Comparison of ENCODE assay signal across 33 cellular contexts in the genomic region with DNA sequence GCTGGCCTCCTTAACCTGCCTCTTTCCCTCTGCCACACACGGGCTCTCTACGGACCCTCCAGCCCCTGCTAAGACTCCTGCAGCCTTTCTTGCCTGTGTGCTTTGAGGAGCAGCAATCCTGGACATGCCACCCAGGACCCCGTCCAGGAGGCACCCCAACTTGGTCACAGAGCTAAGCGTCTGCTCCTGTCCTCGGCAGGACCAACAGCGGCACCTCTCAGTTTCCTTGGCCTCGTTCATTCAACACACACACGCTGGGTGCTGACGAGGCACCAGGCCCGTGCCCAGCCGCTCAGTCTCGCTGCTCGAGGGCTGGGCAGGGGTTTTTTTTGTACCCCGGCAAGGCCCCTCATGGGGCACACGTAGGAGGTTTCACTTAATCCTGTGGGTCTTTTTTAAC. TPM values are rescaled to one million over a fixed set of nuclear protein-coding genes. Genes with fewer than 3 reads are reported as not detected.
DNase-seq lines count a peak whose midpoint lies in the region; ATAC-seq, FAIRE-seq and TF ChIP-seq lines count a peak whose summit lies in the region.
"Had no signal": no experiment of that assay in that cellular context is flagged by ENCODE, and none has a peak within 500 bp of the region (broad histone marks: within the 10 kb centered on the region; RNA-seq: fewer than 3 reads in every experiment).

No MANE protein-coding gene starts in this region.

- H3K9ac ChIP-seq in HepG2 (ENCODE audit: insufficient read depth, low read depth, low read length) (no peak overlapping the region), endodermal cell (ENCODE audit: extremely low read depth, low read length, poor library complexity, severe bottlenecking) (no peak overlapping the region)
- H3K9ac ChIP-seq: GM23248, KMS-11 had no signal

- peaks cover 5% of the 10 kb centered on the region for H3K27me3 Mint-ChIP-seq in endodermal cell (ENCODE audit: insufficient read depth)
- peaks cover 37% of the 10 kb centered on the region for H3K27me3 Mint-ChIP-seq in neural crest cell (ENCODE audit: low read depth)
- H3K27me3 Mint-ChIP-seq: activated naive CD4-positive, alpha-beta T cell treated with anti-CD3 and anti-CD28 coated beads, Interleukin-2, amount 50 U/mL, for 24 hours; CD4-positive, alpha-beta T cell had no signal

- H3K4me1 ChIP-seq in right lobe of liver (peaks cover 0 to 37% (median 18%) of the 10 kb centered on the region in 4 donors), HepG2 (ENCODE audit: insufficient read depth, low read length) (peaks cover 21% of the 10 kb centered on the region), endodermal cell (ENCODE audit: control insufficient read depth, insufficient read depth, low read length) (no peaks in the 10 kb centered on the region)

- peaks cover 29% of the 10 kb centered on the region for H3K79me2 ChIP-seq in HepG2 (ENCODE audit: insufficient read depth, low read length)

- no peak overlapping the region for H2AFZ ChIP-seq in HepG2 (ENCODE audit: low read length)
- H2AFZ ChIP-seq: GM23248 had no signal

- TF ChIP-seq CTCF in right lobe of liver (IDR thresholded peaks at IDR 0.05) (no peak), HepG2 (CRISPR knock-in tag; IDR thresholded peaks at IDR 0.05) (no peak), endodermal cell (conservative IDR thresholded peaks at IDR 0.05) (no peak), neural crest cell (conservative IDR thresholded peaks at IDR 0.05) (no peak)

- intact Hi-C loops in right lobe of liver (cut with DNase I) (no loop called here), HepG2 (cut with micrococcal nuclease; ENCODE audit: unreplicated experiment) (no loop called here), head of caudate nucleus (cut with DNase I) (no loop called here)

- ATAC-seq in right lobe of liver = no peak
- no peak for ATAC-seq in HepG2
- no peak for ATAC-seq in HG02763 (IDR thresholded peaks at IDR 0.05; ENCODE audit: unreplicated experiment)
- no peak for ATAC-seq in HG03565 (IDR thresholded peaks at IDR 0.05; ENCODE audit: unreplicated experiment)
- ATAC-seq: left lung; Panc1; stimulated activated naive CD8-positive, alpha-beta T cell treated with anti-CD3 and anti-CD28 coated beads, Interleukin-15, Interleukin-2, amounts not matched to agents 100 U/mL and 50 U/mL, for 24 hours had no signal

- H3K9me3 ChIP-seq in right lobe of liver = no peaks in the 10 kb centered on the region
- no peaks in the 10 kb centered on the region for H3K9me3 ChIP-seq in HepG2 (ENCODE audit: low read length)
- H3K9me3 ChIP-seq in endodermal cell (ENCODE audit: control insufficient read depth, low read length) = no peaks in the 10 kb centered on the region
- H3K9me3 ChIP-seq: left lung, ovary, SJCRH30, testis had no signal

- H4K20me1 ChIP-seq in HepG2 (ENCODE audit: insufficient read depth, low read length) = peaks cover 10% of the 10 kb centered on the region

- H3K27me3 ChIP-seq in right lobe of liver (no peaks in the 10 kb centered on the region), HepG2 (ENCODE audit: control insufficient read depth in 1 of 2, insufficient read depth in 2 of 2, low read length in 2 of 2) (no peaks in the 10 kb centered on the region), endodermal cell (ENCODE audit: control insufficient read depth, insufficient read depth, low read length, poor library complexity, severe bottlenecking) (peaks cover 7% of the 10 kb centered on the region)
- H3K27me3 ChIP-seq: ovary, SJCRH30, testis had no signal

- H3K4me1 Mint-ChIP-seq in endodermal cell (peaks cover 31% of the 10 kb centered on the region), neural crest cell (peaks cover 11% of the 10 kb centered on the region)

- 85% methylated on average over 5 of the region's 15 CpGs for WGBS in right lobe of liver (ENCODE audit: insufficient coverage, low coverage, low lambda C conversion rate, missing lambda C conversion rate)
- WGBS in HepG2 (ENCODE audit: low lambda C conversion rate) = 97% methylated on average over 15 of the region's 15 CpGs
- 92 to 93% methylated on average over 15 of the region's 15 CpGs for WGBS in endodermal cell (ENCODE audit: insufficient coverage in 1 of 2, insufficient read length in 1 of 2), 2 experiments

- no TSS peak for BruUV-seq in HepG2 (replicated peaks; lab: Mats Ljungman, UMichigan)

- no peak overlapping the region for H3K4me2 ChIP-seq in HepG2 (ENCODE audit: low read depth, low read length)
- H3K4me2 ChIP-seq: KMS-11 had no signal

- TF ChIP-seq POLR2A in right lobe of liver (IDR thresholded peaks at IDR 0.05) (no peak), HepG2 (IDR thresholded peaks at IDR 0.05; ENCODE audit: insufficient read depth in 1 of 2, low read depth in 2 of 2, low read length in 2 of 2) (no peak)

- peak in 2 of 3 donors; percentile 15 to 43 for DNase-seq in right lobe of liver
- DNase-seq in HepG2 (ENCODE audit: low spot score) = no peak
- peak; percentile 40 for DNase-seq in endodermal cell
- no peak for DNase-seq in neural crest cell (ENCODE audit: low read depth, low spot score)
- no peak for DNase-seq in head of caudate nucleus
- DNase-seq in AML-193 (lab: John Stamatoyannopoulos, UW) = no peak
- DNase-seq: 8988T; activated CD4-positive, alpha-beta T cell treated with anti-CD3 and anti-CD28 coated beads for 4 hours; amniotic stem cell; CD4-positive, alpha-beta T cell; DND-41; GM23248; MM.1S; naive B cell; NCI-H1417 treated with DMSO at 0.1 percent for 48 hours; NCI-H69; SJCRH30; small intestine; stimulated activated naive CD8-positive, alpha-beta T cell treated with anti-CD3 and anti-CD28 coated beads, Interleukin-15, Interleukin-2, amounts not matched to agents 100 U/mL and 50 U/mL, for 24 hours; T-helper 9 cell; testis had no signal

- H3K4me3 ChIP-seq in right lobe of liver (peak overlapping the region in 1 of 3 donors; percentile 47), HepG2 (replicated peaks in 1 of 3; ENCODE audit: insufficient read depth in 1 of 3, low read depth in 2 of 3, low read length in 3 of 3) (no peak overlapping the region), endodermal cell (ENCODE audit: low read length) (no peak overlapping the region)
- H3K4me3 ChIP-seq: GM23248, left lung, ovary, SJCRH30, testis had no signal

- TF ChIP-seq RAD21 in HepG2 (CRISPR knock-in tag; IDR thresholded peaks at IDR 0.05) = no peak

- TF ChIP-seq EP300 in HepG2 (IDR thresholded peaks at IDR 0.05; ENCODE audit: low read depth in 2 of 2, low read length in 2 of 2) (no peak), HepG2 (CRISPR knock-in tag; IDR thresholded peaks at IDR 0.05; ENCODE audit: borderline replicate concordance) (no peak)

- no peak overlapping the region for H3K27ac Mint-ChIP-seq in endodermal cell
- peak overlapping the region; percentile 43 for H3K27ac Mint-ChIP-seq in neural crest cell (ENCODE audit: unreplicated experiment)
- H3K27ac Mint-ChIP-seq: activated T-helper 2 cell treated with anti-CD3 and anti-CD28 coated beads, Interferon-gamma antibody, Interleukin-2, Interleukin-4, amounts not matched to agents 10 μg/mL and 5 μg/mL and 100 μg/mL, durations not matched to agents 14 hours and 24 hours and 36 hours; CD4-positive, alpha-beta T cell; naive B cell had no signal

- in situ Hi-C loops in HepG2 (cut with HindIII; ENCODE audit: extremely low pct_ligation_motif_present, low pct_unique_long_range_greater_than_20kb) = no loop called here

- CTCF ChIA-PET in HepG2 (lab: Yijun Ruan, JAX; ENCODE audit: low intra/inter-chr PET ratio, low total read pairs) = no interaction called here

- H3K36me3 Mint-ChIP-seq in endodermal cell (ENCODE audit: low read depth) = no peaks in the 10 kb centered on the region
- H3K36me3 Mint-ChIP-seq in neural crest cell (ENCODE audit: low read depth) = no peaks in the 10 kb centered on the region
- H3K36me3 Mint-ChIP-seq: activated naive CD4-positive, alpha-beta T cell treated with anti-CD3 and anti-CD28 coated beads, Interleukin-2, amount 50 U/mL, for 24 hours; naive B cell had no signal

- H3K4me3 Mint-ChIP-seq in endodermal cell (no peak overlapping the region), neural crest cell (no peak overlapping the region)
- H3K4me3 Mint-ChIP-seq: activated naive CD4-positive, alpha-beta T cell treated with anti-CD3 and anti-CD28 coated beads, Interleukin-2, amount 50 U/mL, for 24 hours; CD4-positive, alpha-beta T cell had no signal

- H3K36me3 ChIP-seq in right lobe of liver = no peaks in the 10 kb centered on the region
- H3K36me3 ChIP-seq in HepG2 (replicated peaks in 1 of 2; ENCODE audit: control insufficient read depth in 1 of 2, insufficient read depth in 2 of 2, low read length in 2 of 2) = peaks cover 2 to 6% of the 10 kb centered on the region in 2 experiments; a peak in 2 of 5 replicates
- no peaks in the 10 kb centered on the region for H3K36me3 ChIP-seq in endodermal cell (ENCODE audit: control insufficient read depth, insufficient read depth, low read length)
- H3K36me3 ChIP-seq: ovary, SJCRH30 had no signal

- H3K9me3 Mint-ChIP-seq in endodermal cell = no peaks in the 10 kb centered on the region
- no peaks in the 10 kb centered on the region for H3K9me3 Mint-ChIP-seq in neural crest cell
- H3K9me3 Mint-ChIP-seq: activated naive CD4-positive, alpha-beta T cell treated with anti-CD3 and anti-CD28 coated beads, Interleukin-2, amount 50 U/mL, for 24 hours; activated T-helper 2 cell treated with anti-CD3 and anti-CD28 coated beads, Interferon-gamma antibody, Interleukin-2, Interleukin-4, amounts not matched to agents 10 μg/mL and 5 μg/mL and 100 μg/mL, durations not matched to agents 14 hours and 24 hours and 36 hours; CD4-positive, alpha-beta T cell had no signal

- no peak for FAIRE-seq in HepG2 (lab: Jason Lieb, UNC)
- FAIRE-seq: bronchial epithelial cell, D721Med, small intestine had no signal

- no peak overlapping the region for H3K27ac ChIP-seq in right lobe of liver
- H3K27ac ChIP-seq in HepG2 (ENCODE audit: extremely low read length, insufficient read depth, low read length) = no peak overlapping the region
- no peak overlapping the region for H3K27ac ChIP-seq in endodermal cell (ENCODE audit: low read depth, low read length)
- H3K27ac ChIP-seq: epithelial cell of prostate, GM23248, KMS-11, left lung, SJCRH30, testis, VCaP had no signal

- POLR2A ChIA-PET in HepG2 (lab: Yijun Ruan, JAX) = interaction anchor here (2.9 kb wide), 1 partner anchor 15 kb away, joined by 59 read pairs; the partner anchor contains the start of gene RPH3AL

RNA-seq across cellular contexts. Expression of gene RPH3AL, which starts 15.2 kb away (rescaled TPM):
- total RNA-seq in right lobe of liver = 10 to 100 TPM; 17.6 to 74.0 (median 25.7) TPM
- 6.7 and 7.8 TPM in 2 replicates for total RNA-seq in HepG2 (2016; rRNA removed; fragmentation: Illumina TruSeq; extraction: Trizol)
- total RNA-seq in HepG2 (2016; cell fraction: cytosol; rRNA removed; fragmentation: Illumina TruSeq; extraction: Trizol; ENCODE audit: low read depth) = 10.8 and 13.9 TPM in 2 replicates
- 8.0 and 8.6 TPM in 2 replicates for total RNA-seq in HepG2 (2016; cell fraction: insoluble cytoplasmic fraction; rRNA removed; fragmentation: Illumina TruSeq; extraction: Trizol)
- total RNA-seq in HepG2 (2016; cell fraction: membrane; rRNA removed; fragmentation: Illumina TruSeq; extraction: Trizol) = 12.1 and 13.4 TPM in 2 replicates
- total RNA-seq in HepG2 (2016; cell fraction: nucleus; rRNA removed; fragmentation: Illumina TruSeq; extraction: Trizol) = 6.4 and 8.4 TPM in 2 replicates
- 16.4 and 20.7 TPM in 2 replicates for polyA plus RNA-seq in HepG2 (2011; rRNA removed)
- polyA plus RNA-seq in HepG2 (2011; cell fraction: cytosol; rRNA removed) = 14.3 and 17.0 TPM in 2 replicates
- polyA plus RNA-seq in HepG2 (2011; cell fraction: nucleus; rRNA removed) = 21.3 and 26.7 TPM in 2 replicates
- polyA plus RNA-seq in HepG2 (2012) = 11.7 and 14.0 TPM in 2 replicates
- polyA plus RNA-seq in HepG2 (2016; cell fraction: cytosol; fragmentation: Illumina TruSeq; extraction: Trizol; ENCODE audit: low read depth) = 4.1 and 4.3 TPM in 2 replicates
- 6.7 and 7.3 TPM in 2 replicates for polyA plus RNA-seq in HepG2 (2016; cell fraction: insoluble cytoplasmic fraction; fragmentation: Illumina TruSeq; extraction: Trizol; ENCODE audit: low read depth)
- 9.3 and 12.3 TPM in 2 replicates for polyA plus RNA-seq in HepG2 (2016; cell fraction: membrane; fragmentation: Illumina TruSeq; extraction: Trizol; ENCODE audit: low read depth)
- polyA plus RNA-seq in HepG2 (2016; cell fraction: nucleus; fragmentation: Illumina TruSeq; extraction: Trizol; ENCODE audit: insufficient read depth, low read depth) = 8.0 and 9.6 TPM in 2 replicates
- 4.7 and 30.0 TPM in 2 replicates for polyA minus RNA-seq in HepG2 (2011; rRNA and poly(A)+ RNA removed; ENCODE audit: low replicate concordance)
- polyA minus RNA-seq in HepG2 (2011; cell fraction: cytosol; rRNA and poly(A)+ RNA removed) = 12.5 TPM in 2 replicates
- 29.4 and 31.1 TPM in 2 replicates for polyA minus RNA-seq in HepG2 (2011; cell fraction: nucleus; rRNA and poly(A)+ RNA removed)
- total RNA-seq in endodermal cell = 10 to 100 TPM; 14.7 to 16.9 TPM
- polyA plus RNA-seq in endodermal cell (2013, experiment 1 of 2) = 4.1 TPM
- polyA plus RNA-seq in endodermal cell (2013, experiment 2 of 2) = 4.6 TPM
- total RNA-seq in neural crest cell = 1.9 and 2.1 TPM in 2 replicates

Comparison
In these comparisons a context has a peak if more than half of its experiments do, and no peak if none do; other contexts are left out.
1. DNase-seq: peak in right lobe of liver (2 of 3) and endodermal cell (single experiment); none in HepG2 (single experiment), neural crest cell (single experiment), head of caudate nucleus (0 of 42) and AML-193 (0 of 2).